Comparison of ENCODE assay signal across 1 cellular context in genomic region chr2:15951936-15952335, GRCh38. TPM values are rescaled to one million over a fixed set of nuclear protein-coding genes. Genes with fewer than 3 reads are reported as not detected.
"Had no signal": no experiment of that assay in that cellular context is flagged by ENCODE, and none has a peak within 500 bp of the region (broad histone marks: within the 10 kb centered on the region; RNA-seq: fewer than 3 reads in every experiment).

No MANE protein-coding gene starts in this region.

RNA-seq across cellular contexts. Expression of gene MYCN, which starts 11.6 kb away (rescaled TPM):
- polyA plus RNA-seq: GM23248 had no signal
